In genomic region chr22:37176464-37177061, GRCh38 we compare ENCODE assay signal across 7 cellular contexts. TPM values are rescaled to one million over a fixed set of nuclear protein-coding genes. Genes with fewer than 3 reads are reported as not detected.
DNase-seq lines count a peak whose midpoint lies in the region; ATAC-seq and TF ChIP-seq lines count a peak whose summit lies in the region.

No MANE protein-coding gene starts in this region.

- H3K27me3 ChIP-seq in subcutaneous abdominal adipose tissue (ENCODE audit: control insufficient read depth in 5 of 5, insufficient read depth in 4 of 5, low read length in 5 of 5) (no peaks in the 10 kb centered on the region), MM.1S (replicated peaks; ENCODE audit: insufficient read depth, low read length) (peaks cover 75% of the 10 kb centered on the region)

- H3K9me2 ChIP-seq in MM.1S (replicated peaks; ENCODE audit: insufficient read depth, low read length): no peaks in the 10 kb centered on the region

- no peaks in the 10 kb centered on the region for H3K79me2 ChIP-seq in MM.1S (ENCODE audit: low read length)

- no peaks in the 10 kb centered on the region for H4K20me1 ChIP-seq in MM.1S (ENCODE audit: insufficient read depth, low read length)

- H3F3A ChIP-seq in MM.1S (ENCODE audit: insufficient read depth, low read length): no peaks in the 10 kb centered on the region

- no peak overlapping the region for H3K27ac Mint-ChIP-seq in effector memory CD8-positive, alpha-beta T cell

- peaks cover 26 to 30% of the 10 kb centered on the region in 2 donors for H3K4me1 Mint-ChIP-seq in effector memory CD8-positive, alpha-beta T cell (ENCODE audit: low read depth in 2 of 2)

- H3K36me3 Mint-ChIP-seq in effector memory CD8-positive, alpha-beta T cell (ENCODE audit: insufficient read depth): no peaks in the 10 kb centered on the region

- ATAC-seq in left colon: no peak
- no peak for ATAC-seq in effector memory CD8-positive, alpha-beta T cell (replicated peaks)

- H3K36me3 ChIP-seq in subcutaneous abdominal adipose tissue (ENCODE audit: control insufficient read depth in 5 of 5, insufficient read depth in 5 of 5, low read length in 5 of 5) (no peaks in the 10 kb centered on the region), MM.1S (replicated peaks; ENCODE audit: insufficient read depth, low read length) (no peaks in the 10 kb centered on the region)

- TF ChIP-seq CTCF in MM.1S (IDR thresholded peaks at IDR 0.05; ENCODE audit: low read length): no peak

- H3K27ac ChIP-seq in subcutaneous abdominal adipose tissue (ENCODE audit: low read depth, low read length) (peak overlapping the region; percentile 82), MM.1S (ENCODE audit: low read length) (no peak overlapping the region)

- H3K4me3 Mint-ChIP-seq in effector memory CD8-positive, alpha-beta T cell: no peak overlapping the region

- no peaks in the 10 kb centered on the region for H3K9me3 Mint-ChIP-seq in effector memory CD8-positive, alpha-beta T cell

- no peak overlapping the region for H2AFZ ChIP-seq in MM.1S (ENCODE audit: low read length)

- intact Hi-C loops in left colon (cut with DNase I, micrococcal nuclease): no loop called here

- peaks cover 0 to 20% of the 10 kb centered on the region in 2 donors for H3K27me3 Mint-ChIP-seq in effector memory CD8-positive, alpha-beta T cell

- DNase-seq in HT1080 (ENCODE audit: low read depth) (peak; percentile 34), astrocyte of the hippocampus (ENCODE audit: low read depth, low spot score) (peak; percentile 64), left colon (peak; percentile 57 to 62), SW 1271 (lab: John Stamatoyannopoulos, UW) (no peak), MM.1S (no peak)
- DNase-seq in effector memory CD8-positive, alpha-beta T cell: no peak

- H3K4me3 ChIP-seq in subcutaneous abdominal adipose tissue (ENCODE audit: low read depth in 1 of 5, low read length in 5 of 5): peak overlapping the region; percentile 18 to 61 (median 36)
- no peak overlapping the region for H3K4me3 ChIP-seq in MM.1S (ENCODE audit: low read length)

- H3K4me2 ChIP-seq in MM.1S (ENCODE audit: low read depth, low read length): no peak overlapping the region

- H3K4me1 ChIP-seq in subcutaneous abdominal adipose tissue (ENCODE audit: control insufficient read depth in 5 of 5, insufficient read depth in 5 of 5, low read length in 5 of 5) (peaks cover 35 to 78% (median 67%) of the 10 kb centered on the region in 5 donors), MM.1S (ENCODE audit: low read length) (no peaks in the 10 kb centered on the region)

- H3K9ac ChIP-seq in subcutaneous abdominal adipose tissue (ENCODE audit: low read length in 5 of 5): peak overlapping the region; percentile 8 to 62 (median 47)
- H3K9ac ChIP-seq in MM.1S (ENCODE audit: low read length): no peak overlapping the region

- H3K9me3 ChIP-seq in subcutaneous abdominal adipose tissue (ENCODE audit: control insufficient read depth in 5 of 5, low read length in 5 of 5): no peaks in the 10 kb centered on the region
- no peaks in the 10 kb centered on the region for H3K9me3 ChIP-seq in MM.1S (replicated peaks; ENCODE audit: insufficient read depth, low read length)

RNA-seq across cellular contexts. Expression of gene C1QTNF6, which starts 11.5 kb away (rescaled TPM):
- 5.8 and 10.3 TPM in 2 replicates for total RNA-seq in HT1080 (2014; rRNA removed; shearing (Covaris generic))
- 11.2 and 11.6 TPM in 2 replicates for polyA plus RNA-seq in HT1080 (2015; cell fraction: cytosol; rRNA removed)
- polyA plus RNA-seq in HT1080 (2015; cell fraction: nucleus; rRNA removed): 13.3 and 18.6 TPM in 2 replicates
- 10 to 100 TPM in 1 of 2 donors, 1 to 10 TPM in 1; 9.9 to 14.2 TPM for total RNA-seq in left colon

RNA-seq across cellular contexts. Expression of gene IL2RB, which starts 26.8 kb away (rescaled TPM):
- 0.06 and 0.63 TPM in 2 replicates for total RNA-seq in HT1080 (2014; rRNA removed; shearing (Covaris generic))
- 0.66 and 0.67 TPM in 2 replicates for polyA plus RNA-seq in HT1080 (2015; cell fraction: cytosol; rRNA removed)
- 0.29 and 0.44 TPM in 2 replicates for polyA plus RNA-seq in HT1080 (2015; cell fraction: nucleus; rRNA removed)
- total RNA-seq in left colon: 1 to 10 TPM; 2.9 to 7.0 TPM

RNA-seq across cellular contexts. Expression of gene SSTR3, which starts 35.7 kb away (rescaled TPM):
- not detected in 2 replicates for total RNA-seq in HT1080 (2014; rRNA removed; shearing (Covaris generic))
- polyA plus RNA-seq in HT1080 (2015; cell fraction: cytosol; rRNA removed): not detected in 2 replicates
- not detected in 2 replicates for polyA plus RNA-seq in HT1080 (2015; cell fraction: nucleus; rRNA removed)
- under 1 TPM in 1 of 2 donors, not detected in 1; 0.17 TPM for total RNA-seq in left colon

Comparison
In these comparisons a context has a peak if more than half of its experiments do, and no peak if none do; other contexts are left out.
1. DNase-seq: peak in HT1080 (single experiment), astrocyte of the hippocampus (single experiment) and left colon (2 of 2); none in SW 1271 (0 of 2), effector memory CD8-positive, alpha-beta T cell (0 of 3) and MM.1S (single experiment).